In genomic region chr3:95815828-95816227, GRCh38 we compare ENCODE assay signal across 21 cellular contexts.
"Had no signal": no experiment of that assay in that cellular context is flagged by ENCODE, and none has a peak within 500 bp of the region (broad histone marks: within the 10 kb centered on the region; RNA-seq: fewer than 3 reads in every experiment).

No MANE protein-coding gene starts in this region.

- H3K4me3 ChIP-seq: body of pancreas, colonic mucosa, esophagus muscularis mucosa, gastrocnemius medialis, tibial nerve, vagina had no signal

- H3K36me3 ChIP-seq: colonic mucosa, esophagus muscularis mucosa, gastrocnemius medialis, tibial nerve, vagina had no signal

- H3K27ac ChIP-seq: body of pancreas, colonic mucosa, esophagus muscularis mucosa, gastrocnemius medialis, tibial nerve, vagina had no signal

- H3K9me3 ChIP-seq: body of pancreas, colonic mucosa, esophagus muscularis mucosa, gastrocnemius medialis, tibial nerve, vagina had no signal

- H3K4me1 ChIP-seq: body of pancreas, colonic mucosa, esophagus muscularis mucosa, gastrocnemius medialis had no signal

- ATAC-seq: activated T-cell treated with anti-CD3 and anti-CD28 coated beads, Interleukin-2, amount 50 U/mL, for 4 hours; body of pancreas; gastrocnemius medialis; left lobe of liver; natural killer cell treated with Interleukin-12 subunit alpha and Interleukin-12 subunit beta and Interleukin-15 and Interleukin-18, amount 100 ng/mL, for 72 hours; right cardiac atrium had no signal

- DNase-seq: activated CD4-positive, alpha-beta memory T cell treated with anti-CD3 and anti-CD28 coated beads, Interleukin-2, amount 10 ng/mL, durations not matched to agents 7 days and 5 days; activated CD4-positive, alpha-beta T cell treated with anti-CD3 and anti-CD28 coated beads for 4 hours; activated effector memory CD4-positive, alpha-beta T cell treated with Interleukin-2 at 50 U/mL for 16 hours; activated naive CD4-positive, alpha-beta T cell treated with anti-CD3 and anti-CD28 coated beads, Interleukin-2, amount 50 U/mL, for 16 hours; activated T-cell treated with anti-CD3 and anti-CD28 coated beads, Interleukin-2, amount 50 U/mL, for 4 hours; central memory CD4-positive, alpha-beta T cell; colonic mucosa; gastrocnemius medialis; nucleus accumbens; small intestine; stimulated activated CD4-positive, alpha-beta T cell treated with anti-CD3 and anti-CD28 coated beads, Interleukin-4, amount 100 ng/mL, for 4 hours; stimulated activated CD8-positive, alpha-beta memory T cell treated with anti-CD3 and anti-CD28 coated beads, Interleukin-4, amount 100 ng/mL, for 48 hours; stimulated activated naive CD4-positive, alpha-beta T cell treated with Interleukin-2 at 50 U/mL for 16 hours; substantia nigra had no signal

- H3K27me3 ChIP-seq: body of pancreas, colonic mucosa, esophagus muscularis mucosa, gastrocnemius medialis, tibial nerve, vagina had no signal
